In the genomic region with DNA sequence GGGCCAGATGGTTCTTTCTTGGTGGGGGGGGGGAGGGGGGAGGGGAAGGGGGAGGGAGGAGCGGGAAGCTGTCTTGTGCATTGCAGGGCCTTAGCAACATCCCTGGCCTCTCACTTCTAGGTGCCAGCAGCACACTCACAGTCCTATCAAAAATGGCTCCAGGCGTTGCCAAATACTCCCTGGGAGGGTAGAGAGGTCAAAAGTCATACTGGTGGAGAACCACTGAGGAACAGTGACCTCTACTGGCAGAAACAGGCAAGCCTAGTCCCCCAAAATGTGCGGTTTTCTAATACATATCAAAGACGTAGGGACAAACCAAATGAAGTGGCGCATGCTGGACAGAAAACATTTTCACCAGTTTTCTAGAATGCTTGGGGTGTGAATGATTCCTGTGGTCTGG, we compare ENCODE assay signal across 12 cellular contexts. TPM values are rescaled to one million over a fixed set of nuclear protein-coding genes. Genes with fewer than 3 reads are reported as not detected.
DNase-seq lines count a peak whose midpoint lies in the region; ATAC-seq, FAIRE-seq and TF ChIP-seq lines count a peak whose summit lies in the region.
"Not testable (repeated sequence)": the region's sequence is repeated elsewhere in the genome, so short reads cannot be mapped to it uniquely, and the experiment has no call there.
"Had no signal": no experiment of that assay in that cellular context is flagged by ENCODE, and none has a peak within 500 bp of the region (broad histone marks: within the 10 kb centered on the region; RNA-seq: fewer than 3 reads in every experiment).

No MANE protein-coding gene starts in this region.

- not testable (repeated sequence) for H3K4me3 Mint-ChIP-seq in T-helper 17 cell

- H3K4me3 ChIP-seq in lower lobe of right lung: not testable (repeated sequence)

- not testable (repeated sequence) for H3K9me3 ChIP-seq in T-helper 17 cell (ENCODE audit: control insufficient read depth, low read length, poor library complexity, severe bottlenecking); lower lobe of right lung

- intact Hi-C loops in left cardiac atrium (cut with DNase I); lower lobe of right lung (cut with DNase I): not testable (repeated sequence)

- not testable (repeated sequence) for H3K36me3 Mint-ChIP-seq in T-helper 17 cell (ENCODE audit: low read depth)

- not testable (repeated sequence) for H3K27ac Mint-ChIP-seq in T-helper 17 cell

- not testable (repeated sequence) for DNase-seq in T-helper 17 cell, left cardiac atrium, lower lobe of right lung

- not testable (repeated sequence) for H3K27me3 ChIP-seq in lower lobe of right lung (ENCODE audit: low read depth)

- ATAC-seq in GM19463 (IDR thresholded peaks at IDR 0.05; ENCODE audit: unreplicated experiment): peak; percentile 57
- ATAC-seq in HG03095 (IDR thresholded peaks at IDR 0.05; ENCODE audit: unreplicated experiment): peak; percentile 69
- peak; percentile 46 for ATAC-seq in T-helper 17 cell
- ATAC-seq in left cardiac atrium: peak; percentile 34 to 37
- peak; percentile 54 to 75 for ATAC-seq in lower lobe of right lung

- not testable (repeated sequence) for H3K4me1 ChIP-seq in lower lobe of right lung

- H3K27me3 Mint-ChIP-seq in T-helper 17 cell: not testable (repeated sequence)

- not testable (repeated sequence) for H3K27ac ChIP-seq in lower lobe of right lung

- H3K4me1 Mint-ChIP-seq in T-helper 17 cell: not testable (repeated sequence)

- peak; percentile 88 for FAIRE-seq in G401.6 (lab: Jason Lieb, UNC)
- FAIRE-seq in colon (lab: Jason Lieb, UNC): peak; percentile 88

- TF ChIP-seq CTCF in lower lobe of right lung (IDR thresholded peaks at IDR 0.05): not testable (repeated sequence)

- not testable (repeated sequence) for H3K36me3 ChIP-seq in lower lobe of right lung

RNA-seq across cellular contexts. Expression of gene CA5B, which starts 34.3 kb away (rescaled TPM):
- total RNA-seq in T-helper 17 cell: 10 to 100 TPM; 59.2 to 82.2 TPM
- 10 to 100 TPM in 1 of 2 donors, 1 to 10 TPM in 1; 8.9 to 10.5 TPM for total RNA-seq in left cardiac atrium
- 12.6 TPM for total RNA-seq in lower lobe of right lung

RNA-seq across cellular contexts. Expression of gene CLTRN, which starts 39.2 kb away (rescaled TPM):
- total RNA-seq in T-helper 17 cell (under 1 TPM; 0.22 to 0.29 TPM), left cardiac atrium (under 1 TPM; 0.31 to 0.53 TPM), lower lobe of right lung (0.38 TPM)
- total RNA-seq: A673; CD4-positive, CD25-positive, alpha-beta regulatory T cell; LHCN-M2; OCI-LY7; T-helper 1 cell treated with Interleukin-12 subunit alpha and Interleukin-12 subunit beta and Interleukin-4 antibody, amounts not matched to agents 30 ng/mL and 1 ng/mL, for 36 hours had no signal
